ENCODE assay signal across 8 cellular contexts in genomic region chr12:6635856-6636521, GRCh38. TPM values are rescaled to one million over a fixed set of nuclear protein-coding genes. Genes with fewer than 3 reads are reported as not detected.
DNase-seq lines count a peak whose midpoint lies in the region; ATAC-seq and TF ChIP-seq lines count a peak whose summit lies in the region.

Gene LPAR5 (minus strand): TSS chr12:6635959. CDS start chr12:6621248, 14,711 bp downstream.

- H3K27me3 ChIP-seq in sigmoid colon = no peaks in the 10 kb centered on the region

- no peak for TF ChIP-seq EP300 in sigmoid colon (IDR thresholded peaks at IDR 0.05)

- WGBS in sigmoid colon, 2 donors = 19 to 35% methylated on average over 17 of the region's 17 CpGs

- TF ChIP-seq POLR2A in sigmoid colon (IDR thresholded peaks at IDR 0.05) = peak in 1 of 2 donors; percentile 64

- DNase-seq in 8988T (peak; percentile 40), LoVo (ENCODE audit: low spot score) (peak; percentile 81), astrocyte of the spinal cord (ENCODE audit: low read depth, low spot score) (peak; percentile 46), medulla oblongata (ENCODE audit: extremely low spot score) (peak; percentile 62), sigmoid colon (no peak), hepatic stellate cell (ENCODE audit: low spot score) (no peak), globus pallidus (ENCODE audit: low spot score) (no peak)

- H3K36me3 ChIP-seq in sigmoid colon = no peaks in the 10 kb centered on the region

- in situ Hi-C loops in astrocyte of the spinal cord (cut with HindIII; ENCODE audit: low sequenced_read_pairs) = no loop called here

- peaks cover 0 to 8% (median 2%) of the 10 kb centered on the region in 4 donors for H3K4me1 ChIP-seq in sigmoid colon

- H3K4me3 ChIP-seq in astrocyte of the spinal cord (ENCODE audit: low read depth, low read length) (no peak within 1 kb of the TSS), sigmoid colon (no peak within 1 kb of the TSS)

- intact Hi-C loops in sigmoid colon (cut with DNase I) = no loop called here

- no peaks in the 10 kb centered on the region for H3K9me3 ChIP-seq in sigmoid colon

- no peak for TF ChIP-seq CTCF in astrocyte of the spinal cord (IDR thresholded peaks at IDR 0.05; ENCODE audit: low read depth, low read length)
- no peak for TF ChIP-seq CTCF in sigmoid colon (IDR thresholded peaks at IDR 0.05)

- H3K27ac ChIP-seq in sigmoid colon = peak within 1 kb of the TSS in 1 of 4 donors; percentile 19

- peak; percentile 45 for ATAC-seq in GM18907 (IDR thresholded peaks at IDR 0.05; ENCODE audit: unreplicated experiment)

RNA-seq across cellular contexts. Expression of gene LPAR5, which starts in this region (rescaled TPM):
- 1 to 10 TPM in 2 of 4 donors, under 1 TPM in 2; 0.27 to 1.5 (median 0.67) TPM for total RNA-seq in sigmoid colon
- 10 to 100 TPM in 1 of 3 donors, 1 to 10 TPM in 2; 4.2 to 16.5 (median 6.0) TPM for polyA plus RNA-seq in sigmoid colon

Comparison
In these comparisons a context has a peak if more than half of its experiments do, and no peak if none do; other contexts are left out.
1. DNase-seq: peak in 8988T (single experiment), LoVo (single experiment), astrocyte of the spinal cord (single experiment) and medulla oblongata (single experiment); none in sigmoid colon (single experiment), hepatic stellate cell (single experiment) and globus pallidus (single experiment).